31 cellular contexts compared by ENCODE assay signal in genomic region chr17:41483991-41484826, GRCh38. TPM values are rescaled to one million over a fixed set of nuclear protein-coding genes. Genes with fewer than 3 reads are reported as not detected.
A peak's percentile ranks its signal among the peaks of the same experiment; 100 is the strongest.
DNase-seq lines count a peak whose midpoint lies in the region; ATAC-seq and TF ChIP-seq lines count a peak whose summit lies in the region.
"Had no signal": no experiment of that assay in that cellular context is flagged by ENCODE, and none has a peak within 500 bp of the region (broad histone marks: within the 10 kb centered on the region; RNA-seq: fewer than 3 reads in every experiment).

No MANE protein-coding gene starts in this region.

- H3K27me3 ChIP-seq in IMR-90 (ENCODE audit: control insufficient read depth, insufficient read depth, low read length) (peaks cover 9% of the 10 kb centered on the region; the same call in 1 of the 2 replicates), brain microvascular endothelial cell (replicated peaks) (no peaks in the 10 kb centered on the region)
- H3K27me3 ChIP-seq: cardiac muscle cell, MG63, right atrium auricular region, testis, vagina had no signal

- dilution Hi-C loops in IMR-90 (cut with HindIII; ENCODE audit: low sequenced_read_pairs, unreplicated experiment) = no loop called here

- CTCF ChIA-PET in IMR-90 (lab: Yijun Ruan, JAX) = no interaction called here

- no peak overlapping the region for H4K91ac ChIP-seq in IMR-90 (ENCODE audit: insufficient read depth, low read depth, low read length)

- H3K9ac ChIP-seq in IMR-90 (ENCODE audit: low read depth, low read length) = no peak overlapping the region

- in situ Hi-C loops in IMR-90 (cut with MboI; ENCODE audit: low sequenced_read_pairs) = no loop called here
- in situ Hi-C loops in brain microvascular endothelial cell (cut with HindIII; ENCODE audit: low pct_ligation_motif_present, low sequenced_read_pairs) = no loop called here

- no peak overlapping the region for H4K5ac ChIP-seq in IMR-90 (ENCODE audit: low read depth, low read length)

- no peak overlapping the region for H3K18ac ChIP-seq in IMR-90 (ENCODE audit: low read depth, low read length)

- H3K9me3 ChIP-seq in IMR-90 (ENCODE audit: control insufficient read depth, insufficient read depth, low read length) = no peaks in the 10 kb centered on the region
- H3K9me3 ChIP-seq: heart left ventricle, MG63, right atrium auricular region, spleen, testis, vagina had no signal

- no peak overlapping the region for H2BK20ac ChIP-seq in IMR-90 (ENCODE audit: low read depth, low read length)

- H3K79me1 ChIP-seq in IMR-90 (ENCODE audit: low read depth in 1 of 2, low read length in 2 of 2) = no peaks in the 10 kb centered on the region

- H2BK5ac ChIP-seq in IMR-90 (ENCODE audit: low read depth, low read length, poor library complexity, severe bottlenecking) = no peak overlapping the region

- H3K4me2 ChIP-seq in IMR-90 (ENCODE audit: low read depth, low read length) = no peak overlapping the region

- no peaks in the 10 kb centered on the region for H3K9me3 Mint-ChIP-seq in glutamatergic neuron (ENCODE audit: unreplicated experiment)
- H3K9me3 Mint-ChIP-seq: activated CD4-positive, alpha-beta T cell treated with anti-CD3 and anti-CD28 coated beads, Interleukin-2, amount 10 ng/mL, durations not matched to agents 7 days and 5 days; activated T-cell treated with anti-CD3 and anti-CD28 coated beads, Interleukin-2, amount 50 U/mL, for 72 hours; naive B cell; stimulated activated naive B cell treated with anti-CD40 and anti-IgM and Interleukin-4, amounts not matched to agents 10 μg/mL and 1 μg/mL and 100 μg/mL, for 72 hours had no signal

- no peak overlapping the region for H3K56ac ChIP-seq in IMR-90 (ENCODE audit: extremely low read depth, insufficient read depth, low read length)

- no peak overlapping the region for H3K23ac ChIP-seq in IMR-90 (ENCODE audit: low read depth, low read length)

- intact Hi-C loops in IMR-90 (cut with micrococcal nuclease) = no loop called here

- H3K4me3 Mint-ChIP-seq in glutamatergic neuron (ENCODE audit: unreplicated experiment) = no peak overlapping the region
- H3K4me3 Mint-ChIP-seq: activated CD4-positive, alpha-beta T cell treated with anti-CD3 and anti-CD28 coated beads, Interleukin-2, amount 10 ng/mL, durations not matched to agents 7 days and 5 days; activated T-cell treated with anti-CD3 and anti-CD28 coated beads, Interleukin-2, amount 50 U/mL, for 72 hours; naive B cell; stimulated activated naive B cell treated with anti-CD40 and anti-IgM and Interleukin-4, amounts not matched to agents 10 μg/mL and 1 μg/mL and 100 μg/mL, for 72 hours had no signal

- H4K8ac ChIP-seq in IMR-90 (ENCODE audit: low read depth in 2 of 2, low read length in 2 of 2) = no peak overlapping the region

- no peaks in the 10 kb centered on the region for H4K20me1 ChIP-seq in IMR-90 (ENCODE audit: insufficient read depth, low read length)

- no peak overlapping the region for H2AK5ac ChIP-seq in IMR-90 (ENCODE audit: low read depth, low read length)

- DNase-seq in IMR-90 = peak; percentile 37
- peak; percentile 10 for DNase-seq in NCI-H2196 treated with DMSO at 0.1 percent for 48 hours (lab: John Stamatoyannopoulos, UW; ENCODE audit: unreplicated experiment)
- DNase-seq in fibroblast of villous mesenchyme (ENCODE audit: low read depth) = peak; percentile 74
- peak; percentile 32 for DNase-seq in renal cortical epithelial cell (ENCODE audit: low read depth)
- DNase-seq in glutamatergic neuron = no peak
- no peak for DNase-seq in brain microvascular endothelial cell
- DNase-seq: activated CD4-positive, alpha-beta T cell treated with anti-CD3 and anti-CD28 coated beads, Interleukin-2, amount 10 ng/mL, durations not matched to agents 7 days and 5 days; activated naive CD4-positive, alpha-beta T cell treated with anti-CD3 and anti-CD28 coated beads, Interleukin-2, amount 50 U/mL, for 16 hours; activated T-cell treated with anti-CD3 and anti-CD28 coated beads, Interleukin-2, amount 50 U/mL, for 72 hours; cortex of kidney; heart left ventricle; MG63; naive B cell; NCI-H146; NCI-H510A treated with DMSO at 0.1 percent for 48 hours; spleen; stimulated activated CD4-positive, alpha-beta T cell treated with anti-CD3 and anti-CD28 coated beads, Interleukin-4, amount 100 ng/mL, for 1 hour; stimulated activated naive B cell treated with anti-CD40 and anti-IgM and Interleukin-4, amounts not matched to agents 10 μg/mL and 1 μg/mL and 100 μg/mL, for 72 hours; testis had no signal

- no peak overlapping the region for H2BK15ac ChIP-seq in IMR-90 (ENCODE audit: low read depth, low read length)

- H2BK120ac ChIP-seq in IMR-90 (ENCODE audit: low read depth, low read length) = no peak overlapping the region

- no peak overlapping the region for H3K4ac ChIP-seq in IMR-90 (ENCODE audit: low read depth, low read length)

- peaks cover 5% of the 10 kb centered on the region for H3K27me3 Mint-ChIP-seq in glutamatergic neuron (ENCODE audit: unreplicated experiment)
- H3K27me3 Mint-ChIP-seq: activated CD4-positive, alpha-beta T cell treated with anti-CD3 and anti-CD28 coated beads, Interleukin-2, amount 10 ng/mL, durations not matched to agents 7 days and 5 days had no signal

- no peaks in the 10 kb centered on the region for H3K9me1 ChIP-seq in IMR-90 (ENCODE audit: insufficient read depth, low read length)

- H2AK9ac ChIP-seq in IMR-90 (replicated peaks; ENCODE audit: low read depth, low read length, poor library complexity) = peak overlapping the region; percentile 38

- no TSS peak for BruUV-seq in IMR-90 (replicated peaks; lab: Mats Ljungman, UMichigan)

- no peaks in the 10 kb centered on the region for H3K36me3 ChIP-seq in IMR-90 (ENCODE audit: control insufficient read depth, insufficient read depth, low read length)
- H3K36me3 ChIP-seq in brain microvascular endothelial cell (replicated peaks) = no peaks in the 10 kb centered on the region
- H3K36me3 ChIP-seq: cardiac muscle cell, heart left ventricle, MG63, right atrium auricular region, spleen, vagina had no signal

- H3K4me3 ChIP-seq in IMR-90 (ENCODE audit: insufficient read depth, low read depth, low read length) (no peak overlapping the region), fibroblast of villous mesenchyme (ENCODE audit: low read depth, low read length) (no peak overlapping the region), brain microvascular endothelial cell (ENCODE audit: low read depth, low read length) (no peak overlapping the region)
- H3K4me3 ChIP-seq: cardiac muscle cell, heart left ventricle, MG63, right atrium auricular region, spleen, testis, vagina had no signal

- H3K27ac ChIP-seq in IMR-90 (ENCODE audit: insufficient read depth, low read length) = no peak overlapping the region
- no peak overlapping the region for H3K27ac ChIP-seq in brain microvascular endothelial cell
- H3K27ac ChIP-seq: cardiac muscle cell, heart left ventricle, right atrium auricular region, spleen, testis, vagina, VCaP had no signal

- no peak for TF ChIP-seq RAD21 in IMR-90 (IDR thresholded peaks at IDR 0.05; ENCODE audit: low read length)

- POLR2A ChIA-PET in IMR-90 (lab: Charles Lee; ENCODE audit: unreplicated experiment) = no interaction called here

- no peak for TF ChIP-seq CTCF in IMR-90 (conservative IDR thresholded peaks at IDR 0.05; ENCODE audit: low read depth, low read length)
- TF ChIP-seq CTCF in fibroblast of villous mesenchyme (IDR thresholded peaks at IDR 0.05; ENCODE audit: insufficient read depth, low read depth, low read length) = no peak
- TF ChIP-seq CTCF in glutamatergic neuron (IDR thresholded peaks at IDR 0.05; ENCODE audit: partially characterized antibody, unreplicated experiment) = no peak
- TF ChIP-seq CTCF in brain microvascular endothelial cell (IDR thresholded peaks at IDR 0.05; ENCODE audit: low read depth, low read length, missing control alignments) = no peak

- no CpG with 5 or more reads among the region's 7 CpGs for WGBS in IMR-90 (ENCODE audit: extremely low coverage in 2 of 2, insufficient read length in 1 of 2), 2 experiments

- peak; percentile 27; the same call in 1 of the 2 replicates for ATAC-seq in IMR-90 (ENCODE audit: low read depth)
- no peak for ATAC-seq in GM18867 (IDR thresholded peaks at IDR 0.05; ENCODE audit: unreplicated experiment)
- ATAC-seq: activated T-cell treated with anti-CD3 and anti-CD28 coated beads, Interleukin-2, amount 50 U/mL, for 72 hours; HCT116; stimulated activated naive B cell treated with anti-CD40 and anti-IgM and Interleukin-4, amounts not matched to agents 10 μg/mL and 1 μg/mL and 100 μg/mL, for 72 hours had no signal

- no peaks in the 10 kb centered on the region for H3K36me3 Mint-ChIP-seq in glutamatergic neuron (ENCODE audit: unreplicated experiment)
- H3K36me3 Mint-ChIP-seq: naive B cell; stimulated activated naive B cell treated with anti-CD40 and anti-IgM and Interleukin-4, amounts not matched to agents 10 μg/mL and 1 μg/mL and 100 μg/mL, for 72 hours had no signal

- no peak for TF ChIP-seq POLR2A in IMR-90 (IDR thresholded peaks at IDR 0.05; ENCODE audit: low read depth, low read length)

- H3K14ac ChIP-seq in IMR-90 (replicated peaks; ENCODE audit: low read depth, low read length) = no peak overlapping the region; the same call in 1 of the 2 replicates

- H3K27ac Mint-ChIP-seq in glutamatergic neuron (ENCODE audit: unreplicated experiment) = no peak overlapping the region
- H3K27ac Mint-ChIP-seq: activated CD4-positive, alpha-beta T cell treated with anti-CD3 and anti-CD28 coated beads, Interleukin-2, amount 10 ng/mL, durations not matched to agents 7 days and 5 days; activated T-cell treated with anti-CD3 and anti-CD28 coated beads, Interleukin-2, amount 50 U/mL, for 72 hours had no signal

- H3K4me1 ChIP-seq in IMR-90 (ENCODE audit: control insufficient read depth, insufficient read depth, low read length) = no peaks in the 10 kb centered on the region
- H3K4me1 ChIP-seq: heart left ventricle, right atrium auricular region, testis, vagina had no signal

- H2AFZ ChIP-seq in IMR-90 (replicated peaks; ENCODE audit: low read length, poor library complexity) = no peak overlapping the region

- H3K4me1 Mint-ChIP-seq in glutamatergic neuron (ENCODE audit: low read depth, unreplicated experiment) = no peaks in the 10 kb centered on the region
- H3K4me1 Mint-ChIP-seq: activated CD4-positive, alpha-beta T cell treated with anti-CD3 and anti-CD28 coated beads, Interleukin-2, amount 10 ng/mL, durations not matched to agents 7 days and 5 days had no signal

RNA-seq across cellular contexts. Expression of gene KRT35, which starts 3.3 kb away (rescaled TPM):
- total RNA-seq in IMR-90 (2012; rRNA removed) (not detected in 2 replicates), fibroblast of villous mesenchyme (not detected in 2 replicates), renal cortical epithelial cell (not detected in 2 replicates), glutamatergic neuron (ENCODE audit: unreplicated experiment) (not detected)
- not detected in 2 replicates for polyA plus RNA-seq in IMR-90 (2012; rRNA removed)
- not detected in 2 replicates for polyA plus RNA-seq in IMR-90 (2012; cell fraction: cytosol; rRNA removed)
- polyA plus RNA-seq in IMR-90 (2012; cell fraction: nucleus; rRNA removed; ENCODE audit: low replicate concordance) = not detected in 2 replicates
- total RNA-seq: activated CD4-positive, alpha-beta T cell treated with anti-CD3 and anti-CD28 coated beads, Interleukin-2, amount 10 ng/mL, durations not matched to agents 7 days and 5 days; activated T-cell treated with anti-CD3 and anti-CD28 coated beads, Interleukin-2, amount 50 U/mL, for 72 hours; cardiac muscle cell; fibroblast of lung; G401; heart left ventricle; mesenteric fat pad; omental fat pad; right atrium auricular region; RPMI7951; T-helper 2 cell treated with Interferon-gamma antibody and Interleukin-4, amounts not matched to agents 100 ng/mL and 5 ng/mL, for 36 hours; testis; vagina had no signal
- polyA plus RNA-seq: cardiac muscle cell, fibroblast of lung, heart left ventricle had no signal

RNA-seq across cellular contexts. Expression of gene KRT36, which starts 5.5 kb away (rescaled TPM):
- total RNA-seq in IMR-90 (2012; rRNA removed) = not detected in 2 replicates
- polyA plus RNA-seq in IMR-90 (2012; rRNA removed) = not detected in 2 replicates
- polyA plus RNA-seq in IMR-90 (2012; cell fraction: cytosol; rRNA removed) = 0.03 TPM in 1 of 2 replicates, not detected in the other
- not detected in 2 replicates for polyA plus RNA-seq in IMR-90 (2012; cell fraction: nucleus; rRNA removed; ENCODE audit: low replicate concordance)
- total RNA-seq in fibroblast of villous mesenchyme = under 0.01 TPM in 2 replicates
- total RNA-seq in renal cortical epithelial cell = not detected in 2 replicates
- total RNA-seq in glutamatergic neuron (ENCODE audit: unreplicated experiment) = not detected
- total RNA-seq: activated CD4-positive, alpha-beta T cell treated with anti-CD3 and anti-CD28 coated beads, Interleukin-2, amount 10 ng/mL, durations not matched to agents 7 days and 5 days; activated T-cell treated with anti-CD3 and anti-CD28 coated beads, Interleukin-2, amount 50 U/mL, for 72 hours; cardiac muscle cell; fibroblast of lung; G401; heart left ventricle; mesenteric fat pad; omental fat pad; right atrium auricular region; RPMI7951; T-helper 2 cell treated with Interferon-gamma antibody and Interleukin-4, amounts not matched to agents 100 ng/mL and 5 ng/mL, for 36 hours; vagina had no signal
- polyA plus RNA-seq: cardiac muscle cell, heart left ventricle had no signal

RNA-seq across cellular contexts. Expression of gene KRT32, which starts 17.0 kb away (rescaled TPM):
- not detected in 2 replicates for total RNA-seq in IMR-90 (2012; rRNA removed)
- 0.06 and 0.09 TPM in 2 replicates for polyA plus RNA-seq in IMR-90 (2012; rRNA removed)
- polyA plus RNA-seq in IMR-90 (2012; cell fraction: cytosol; rRNA removed) = 0.07 TPM in 1 of 2 replicates, not detected in the other
- 0.07 and 0.14 TPM in 2 replicates for polyA plus RNA-seq in IMR-90 (2012; cell fraction: nucleus; rRNA removed; ENCODE audit: low replicate concordance)
- total RNA-seq in fibroblast of villous mesenchyme = not detected in 2 replicates
- total RNA-seq in renal cortical epithelial cell = not detected in 2 replicates
- total RNA-seq in glutamatergic neuron (ENCODE audit: unreplicated experiment) = not detected
- total RNA-seq: activated CD4-positive, alpha-beta T cell treated with anti-CD3 and anti-CD28 coated beads, Interleukin-2, amount 10 ng/mL, durations not matched to agents 7 days and 5 days; activated T-cell treated with anti-CD3 and anti-CD28 coated beads, Interleukin-2, amount 50 U/mL, for 72 hours; cardiac muscle cell; G401; mesenteric fat pad; omental fat pad; right atrium auricular region; RPMI7951; spleen; T-helper 2 cell treated with Interferon-gamma antibody and Interleukin-4, amounts not matched to agents 100 ng/mL and 5 ng/mL, for 36 hours; vagina had no signal
- polyA plus RNA-seq: cardiac muscle cell, spleen had no signal

RNA-seq across cellular contexts. Expression of gene KRT13, which starts 21.2 kb away (rescaled TPM):
- total RNA-seq in IMR-90 (2012; rRNA removed) (0.18 and 0.28 TPM in 2 replicates), fibroblast of villous mesenchyme (not detected in 2 replicates), renal cortical epithelial cell (not detected in 2 replicates), glutamatergic neuron (ENCODE audit: unreplicated experiment) (not detected)
- polyA plus RNA-seq in IMR-90 (2012; rRNA removed) = 0.56 and 0.60 TPM in 2 replicates
- 0.42 and 0.44 TPM in 2 replicates for polyA plus RNA-seq in IMR-90 (2012; cell fraction: cytosol; rRNA removed)
- 0.61 and 0.87 TPM in 2 replicates for polyA plus RNA-seq in IMR-90 (2012; cell fraction: nucleus; rRNA removed; ENCODE audit: low replicate concordance)
- total RNA-seq: activated CD4-positive, alpha-beta T cell treated with anti-CD3 and anti-CD28 coated beads, Interleukin-2, amount 10 ng/mL, durations not matched to agents 7 days and 5 days; activated T-cell treated with anti-CD3 and anti-CD28 coated beads, Interleukin-2, amount 50 U/mL, for 72 hours; cardiac muscle cell; fibroblast of lung; G401; mesenteric fat pad; right atrium auricular region; spleen; T-helper 2 cell treated with Interferon-gamma antibody and Interleukin-4, amounts not matched to agents 100 ng/mL and 5 ng/mL, for 36 hours had no signal
- polyA plus RNA-seq: cardiac muscle cell, fibroblast of lung had no signal

RNA-seq across cellular contexts. Expression of gene KRT15, which starts 34.5 kb away (rescaled TPM):
- total RNA-seq in IMR-90 (2012; rRNA removed) = 2.9 and 3.6 TPM in 2 replicates
- polyA plus RNA-seq in IMR-90 (2012; rRNA removed) = 5.3 and 7.6 TPM in 2 replicates
- 3.4 and 3.7 TPM in 2 replicates for polyA plus RNA-seq in IMR-90 (2012; cell fraction: cytosol; rRNA removed)
- polyA plus RNA-seq in IMR-90 (2012; cell fraction: nucleus; rRNA removed; ENCODE audit: low replicate concordance) = 17.3 and 18.6 TPM in 2 replicates
- total RNA-seq in fibroblast of villous mesenchyme = 0.43 and 1.3 TPM in 2 replicates
- total RNA-seq in renal cortical epithelial cell = 0.99 and 2.8 TPM in 2 replicates
- not detected for total RNA-seq in glutamatergic neuron (ENCODE audit: unreplicated experiment)
- total RNA-seq: activated CD4-positive, alpha-beta T cell treated with anti-CD3 and anti-CD28 coated beads, Interleukin-2, amount 10 ng/mL, durations not matched to agents 7 days and 5 days; activated T-cell treated with anti-CD3 and anti-CD28 coated beads, Interleukin-2, amount 50 U/mL, for 72 hours; G401; mesenteric fat pad; spleen; T-helper 2 cell treated with Interferon-gamma antibody and Interleukin-4, amounts not matched to agents 100 ng/mL and 5 ng/mL, for 36 hours had no signal
- polyA plus RNA-seq: cardiac muscle cell had no signal

Comparison
In these comparisons a context has a peak if more than half of its experiments do, and no peak if none do; other contexts are left out.
1. DNase-seq: peak in IMR-90 (single experiment), NCI-H2196 treated with DMSO at 0.1 percent for 48 hours (single experiment), fibroblast of villous mesenchyme (single experiment) and renal cortical epithelial cell (single experiment); none in glutamatergic neuron (single experiment) and brain microvascular endothelial cell (single experiment).